12 cellular contexts compared by ENCODE assay signal in the genomic region with DNA sequence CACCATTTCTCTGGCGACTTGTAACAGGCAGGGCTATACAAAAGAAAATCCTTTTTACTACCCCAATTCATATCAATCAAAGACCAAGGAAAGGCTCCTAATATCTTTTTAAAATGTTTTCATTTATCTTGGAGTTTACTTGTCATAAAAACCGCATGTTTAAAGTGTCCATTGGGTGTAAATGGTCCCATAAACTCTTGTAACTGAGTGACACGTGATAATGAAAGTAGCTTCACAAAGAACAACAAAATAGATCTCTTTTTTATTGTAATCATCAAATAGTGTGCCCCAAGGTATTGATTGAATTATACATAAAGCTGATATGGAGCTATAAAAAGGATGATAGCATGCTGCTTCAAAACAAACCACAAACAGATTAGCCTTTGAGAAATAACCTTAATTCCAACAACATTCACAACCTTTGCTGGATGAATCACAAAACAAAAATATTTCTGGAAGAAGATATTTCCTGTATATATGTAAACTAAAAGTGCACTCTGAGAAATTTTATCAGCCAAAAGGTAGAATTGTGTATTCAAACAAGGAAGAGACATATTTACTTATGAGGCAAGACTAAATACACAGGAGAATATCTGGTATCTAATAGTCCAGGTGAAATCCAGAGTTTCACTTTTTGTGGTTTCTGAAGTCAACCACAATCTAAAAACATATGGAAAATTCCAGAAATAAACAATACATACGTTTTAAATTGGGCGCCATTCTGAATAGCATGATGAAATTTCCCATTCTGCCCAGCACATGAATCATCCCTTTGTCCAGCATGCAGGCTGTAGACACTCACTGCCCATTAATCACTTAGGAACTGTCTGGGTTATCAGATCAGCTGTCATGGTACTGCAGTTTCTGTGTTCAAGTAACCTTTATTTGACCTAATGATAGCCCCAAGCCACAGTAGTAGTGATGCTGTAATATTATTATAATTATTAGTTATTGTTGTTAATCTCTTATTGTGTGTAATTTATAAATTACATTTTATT.
DNase-seq lines count a peak whose midpoint lies in the region; ATAC-seq, FAIRE-seq and TF ChIP-seq lines count a peak whose summit lies in the region.
"Had no signal": no experiment of that assay in that cellular context is flagged by ENCODE, and none has a peak within 500 bp of the region (broad histone marks: within the 10 kb centered on the region; RNA-seq: fewer than 3 reads in every experiment).

No MANE protein-coding gene starts in this region.

- TF ChIP-seq RAD21 in A549 (conservative IDR thresholded peaks at IDR 0.05 in 1 of 2, IDR thresholded peaks at IDR 0.05 in 1 of 2) = no peak

- WGBS in A549 (ENCODE audit: missing lambda C conversion rate) = 24% methylated on average over 5 of the region's 5 CpGs

- peak overlapping the region; percentile 30; the same call in 2 of the 3 replicates for H3K4me2 ChIP-seq in A549

- FAIRE-seq in A549 (lab: Jason Lieb, UNC) = no peak
- FAIRE-seq: HTR-8/SVneo had no signal

- intact Hi-C loops in uterus (cut with DNase I; ENCODE audit: low total_unique reads) = no loop called here

- no peaks in the 10 kb centered on the region for H3K27me3 ChIP-seq in uterus
- H3K27me3 ChIP-seq: upper lobe of left lung had no signal

- TF ChIP-seq EP300 in A549 (IDR thresholded peaks at IDR 0.05) = no peak

- no peak for TF ChIP-seq CTCF in A549 (IDR thresholded peaks at IDR 0.05)
- no peak for TF ChIP-seq CTCF in uterus (IDR thresholded peaks at IDR 0.05)

- POLR2A ChIA-PET in A549 (lab: Yijun Ruan, JAX) = no interaction called here

- CTCF ChIA-PET in A549 (lab: Yijun Ruan, JAX) = no interaction called here

- peaks cover 11% of the 10 kb centered on the region; the same call in 1 of the 3 replicates for H3K4me1 ChIP-seq in A549
- H3K4me1 ChIP-seq in uterus = no peaks in the 10 kb centered on the region
- H3K4me1 ChIP-seq: upper lobe of left lung had no signal

- H3K9me3 ChIP-seq in A549 (no peaks in the 10 kb centered on the region), uterus (no peaks in the 10 kb centered on the region)
- H3K9me3 ChIP-seq: upper lobe of left lung had no signal

- H3K27ac ChIP-seq in A549 = peak overlapping the region; percentile 9 to 48; a peak in 4 of 6 replicates
- H3K27ac ChIP-seq in uterus = no peak overlapping the region
- H3K27ac ChIP-seq: upper lobe of left lung had no signal

- ATAC-seq in A549 = peak; percentile 83 to 90
- no peak for ATAC-seq in HG03025 (IDR thresholded peaks at IDR 0.05; ENCODE audit: low FRiP score, unreplicated experiment)
- ATAC-seq: natural killer cell had no signal

- TF ChIP-seq POLR2A in A549 (IDR thresholded peaks at IDR 0.05; ENCODE audit: low read length) (no peak), uterus (IDR thresholded peaks at IDR 0.05) (no peak)

- H3K36me3 ChIP-seq in uterus = no peaks in the 10 kb centered on the region
- H3K36me3 ChIP-seq: upper lobe of left lung had no signal

- H3K4me3 ChIP-seq in A549 = no peak overlapping the region
- no peak overlapping the region for H3K4me3 ChIP-seq in uterus
- H3K4me3 ChIP-seq: upper lobe of left lung had no signal

- DNase-seq in A549 (ENCODE audit: low read depth in 1 of 2, low spot score in 1 of 2) = peak in 1 of 2 experiments; percentile 66
- DNase-seq in NCI-H1417 (lab: John Stamatoyannopoulos, UW) = peak in 2 of 3 experiments; percentile 16 to 79
- DNase-seq in SW480 (ENCODE audit: low spot score) = peak; percentile 50
- peak; percentile 83 for DNase-seq in iris pigment epithelial cell (ENCODE audit: low read depth)
- DNase-seq in uterus = no peak
- DNase-seq in mesenteric fat pad (ENCODE audit: low spot score) = no peak
- no peak for DNase-seq in activated effector memory CD4-positive, alpha-beta T cell treated with Interleukin-2 at 50 U/mL for 16 hours
- DNase-seq: natural killer cell, NCI-H1105 treated with DMSO at 0.1 percent for 48 hours, upper lobe of left lung had no signal

TF ChIP-seq in A549, 52 proteins besides CTCF, POLR2A, EP300 and RAD21:
- TF ChIP-seq HOXB5 (CRISPR knock-in tag; IDR thresholded peaks at IDR 0.05) (peak; percentile 80; the same call in 1 of the 2 replicates), FOXS1 (CRISPR knock-in tag; IDR thresholded peaks at IDR 0.05) (no peak), NFE2L2 (conservative IDR thresholded peaks at IDR 0.05; ENCODE audit: low read length) (no peak), NPAS2 (CRISPR knock-in tag; IDR thresholded peaks at IDR 0.05; ENCODE audit: borderline replicate concordance) (no peak), RFX5 (IDR thresholded peaks at IDR 0.05) (no peak), CEBPB (IDR thresholded peaks at IDR 0.05) (0 out of 4 replicates have a peak, but pooled peaks of 1 of the 2 experiments have one; percentile 17), FOSL2 (IDR thresholded peaks at IDR 0.05) (0 out of 2 replicates have a peak, but pooled peaks have one; percentile 22), FOSL2 (CRISPR knock-in tag; IDR thresholded peaks at IDR 0.05) (peak; percentile 38; the same call in 1 of the 2 replicates), JUNB (IDR thresholded peaks at IDR 0.05) (peak; percentile 40; the same call in 1 of the 2 replicates), GATA3 (IDR thresholded peaks at IDR 0.05; ENCODE audit: borderline replicate concordance) (peak; percentile 39; the same call in 1 of the 2 replicates), TP53 (CRISPR knock-in tag; IDR thresholded peaks at IDR 0.05) (no peak)
- TF ChIP-seq, protein P1, sequence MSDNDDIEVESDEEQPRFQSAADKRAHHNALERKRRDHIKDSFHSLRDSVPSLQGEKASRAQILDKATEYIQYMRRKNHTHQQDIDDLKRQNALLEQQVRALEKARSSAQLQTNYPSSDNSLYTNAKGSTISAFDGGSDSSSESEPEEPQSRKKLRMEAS (IDR thresholded peaks at IDR 0.05) = peak; percentile 50; the same call in 1 of the 2 replicates
- TF ChIP-seq, protein P2, sequence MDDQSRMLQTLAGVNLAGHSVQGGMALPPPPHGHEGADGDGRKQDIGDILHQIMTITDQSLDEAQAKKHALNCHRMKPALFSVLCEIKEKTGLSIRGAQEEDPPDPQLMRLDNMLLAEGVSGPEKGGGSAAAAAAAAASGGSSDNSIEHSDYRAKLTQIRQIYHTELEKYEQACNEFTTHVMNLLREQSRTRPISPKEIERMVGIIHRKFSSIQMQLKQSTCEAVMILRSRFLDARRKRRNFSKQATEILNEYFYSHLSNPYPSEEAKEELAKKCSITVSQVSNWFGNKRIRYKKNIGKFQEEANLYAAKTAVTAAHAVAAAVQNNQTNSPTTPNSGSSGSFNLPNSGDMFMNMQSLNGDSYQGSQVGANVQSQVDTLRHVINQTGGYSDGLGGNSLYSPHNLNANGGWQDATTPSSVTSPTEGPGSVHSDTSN (IDR thresholded peaks at IDR 0.05) = no peak
- TF ChIP-seq, protein P3, sequence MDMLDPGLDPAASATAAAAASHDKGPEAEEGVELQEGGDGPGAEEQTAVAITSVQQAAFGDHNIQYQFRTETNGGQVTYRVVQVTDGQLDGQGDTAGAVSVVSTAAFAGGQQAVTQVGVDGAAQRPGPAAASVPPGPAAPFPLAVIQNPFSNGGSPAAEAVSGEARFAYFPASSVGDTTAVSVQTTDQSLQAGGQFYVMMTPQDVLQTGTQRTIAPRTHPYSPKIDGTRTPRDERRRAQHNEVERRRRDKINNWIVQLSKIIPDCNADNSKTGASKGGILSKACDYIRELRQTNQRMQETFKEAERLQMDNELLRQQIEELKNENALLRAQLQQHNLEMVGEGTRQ (IDR thresholded peaks at IDR 0.05) = no peak

Comparison
In these comparisons a context has a peak if more than half of its experiments do, and no peak if none do; other contexts are left out.
1. DNase-seq: peak in NCI-H1417 (2 of 3), SW480 (single experiment) and iris pigment epithelial cell (single experiment); none in uterus (0 of 2), mesenteric fat pad (single experiment) and activated effector memory CD4-positive, alpha-beta T cell treated with Interleukin-2 at 50 U/mL for 16 hours (single experiment).
2. H3K27ac ChIP-seq: peak in A549 (2 of 2); none in uterus (0 of 2).